ENCODE assay signal across 1 cellular context in genomic region chr11:120209750-120210650, GRCh38.
A peak's percentile ranks its signal among the peaks of the same experiment; 100 is the strongest.
TF ChIP-seq lines count a peak whose summit lies in the region.

No MANE protein-coding gene starts in this region.

TF ChIP-seq in HepG2, 621 proteins besides CTCF, POLR2A, EP300 and RAD21 (continued from another document):
- 0 out of 2 replicates have a peak, but pooled peaks have one; percentile 11 for TF ChIP-seq ZBTB7B (CRISPR knock-in tag; IDR thresholded peaks at IDR 0.05)
- TF ChIP-seq KDM5B (CRISPR knock-in tag; IDR thresholded peaks at IDR 0.05; ENCODE audit: borderline replicate concordance) = peak; percentile 63; the same call in 1 of the 2 replicates
- TF ChIP-seq SNAPC4 (CRISPR knock-in tag; IDR thresholded peaks at IDR 0.05) = 0 out of 2 replicates have a peak, but pooled peaks have one; percentile 31
- 0 out of 2 replicates have a peak, but pooled peaks have one; percentile 39 for TF ChIP-seq ZBTB7A (CRISPR knock-in tag; IDR thresholded peaks at IDR 0.05)
- 0 out of 2 replicates have a peak, but pooled peaks have one; percentile 2 for TF ChIP-seq DMAP1 (CRISPR knock-in tag; IDR thresholded peaks at IDR 0.05)
- no peak for TF ChIP-seq ZNF550 (CRISPR knock-in tag; IDR thresholded peaks at IDR 0.05; ENCODE audit: borderline replicate concordance)
- 0 out of 2 replicates have a peak, but pooled peaks have one; percentile 31 for TF ChIP-seq ZNF761 (CRISPR knock-in tag; conservative IDR thresholded peaks at IDR 0.05)
- TF ChIP-seq FOXP4 (CRISPR knock-in tag; IDR thresholded peaks at IDR 0.05) = 0 out of 2 replicates have a peak, but pooled peaks have one; percentile 20
- TF ChIP-seq ZBTB38 (CRISPR knock-in tag; IDR thresholded peaks at IDR 0.05) = peak; percentile 54
